In genomic region chr19:45506991-45507863, GRCh38 we compare ENCODE assay signal across 1 cellular context.
TF ChIP-seq lines count a peak whose summit lies in the region.

Gene VASP, plus strand, starts transcription at chr19:45507479. Its CDS starts 293 bp downstream, at chr19:45507772.

TF ChIP-seq in K562, 482 proteins besides CTCF, POLR2A, EP300 and RAD21 (continued from another document and continues in another):
- TF ChIP-seq ZNF318 (IDR thresholded peaks at IDR 0.05; ENCODE audit: borderline replicate concordance in 1 of 2, low read depth in 1 of 2) (no peak), ZNF79 (CRISPR knock-in tag; IDR thresholded peaks at IDR 0.05; ENCODE audit: low read depth) (no peak), ZKSCAN8 (CRISPR knock-in tag; IDR thresholded peaks at IDR 0.05) (no peak), THRAP3 (IDR thresholded peaks at IDR 0.05; ENCODE audit: borderline replicate concordance) (no peak), LEF1 (IDR thresholded peaks at IDR 0.05) (no peak), ZNF133 (CRISPR knock-in tag; IDR thresholded peaks at IDR 0.05) (no peak), TAF9B (IDR thresholded peaks at IDR 0.05; ENCODE audit: partially characterized antibody) (peak; percentile 70), ZNF507 (tag; conservative IDR thresholded peaks at IDR 0.05) (no peak), FOXJ2 (tag; IDR thresholded peaks at IDR 0.05) (no peak), SAFB2 (IDR thresholded peaks at IDR 0.05; ENCODE audit: borderline replicate concordance, low read depth, low read length, severe bottlenecking) (no peak), SMARCB1 (IDR thresholded peaks at IDR 0.05; ENCODE audit: insufficient read length, low read depth) (no peak), CREB5 (CRISPR knock-in tag; IDR thresholded peaks at IDR 0.05) (no peak), COPS2 (conservative IDR thresholded peaks at IDR 0.05) (no peak), CAMTA2 (CRISPR knock-in tag; conservative IDR thresholded peaks at IDR 0.05) (peak; percentile 54; the same call in 1 of the 2 replicates), MTA1 (IDR thresholded peaks at IDR 0.05; ENCODE audit: borderline replicate concordance) (0 out of 2 replicates have a peak, but pooled peaks have one; percentile 20), MTF1 (CRISPR knock-in tag; IDR thresholded peaks at IDR 0.05; ENCODE audit: borderline replicate concordance) (no peak; the same call in 1 of the 2 replicates), ZNF224 (CRISPR knock-in tag; IDR thresholded peaks at IDR 0.05) (no peak), ESRRA (IDR thresholded peaks at IDR 0.05; ENCODE audit: borderline replicate concordance, low read depth) (0 out of 2 replicates have a peak, but pooled peaks have one; percentile 26), NR2F6 (CRISPR knock-in tag; IDR thresholded peaks at IDR 0.05) (no peak), SRSF1 (IDR thresholded peaks at IDR 0.05; ENCODE audit: low read depth, low read length) (no peak), HNRNPUL1 (IDR thresholded peaks at IDR 0.05; ENCODE audit: low read length) (no peak), SNIP1 (IDR thresholded peaks at IDR 0.05; ENCODE audit: low read depth) (peak; percentile 99), ZNF717 (CRISPR knock-in tag; IDR thresholded peaks at IDR 0.05) (no peak), SIN3A (IDR thresholded peaks at IDR 0.05; ENCODE audit: borderline replicate concordance in 2 of 2, control insufficient read depth in 1 of 2, low read depth in 2 of 2, low read length in 2 of 2) (peak in 1 of 2 experiments; percentile 69; a peak in 3 of 4 replicates), MLX (CRISPR knock-in tag; conservative IDR thresholded peaks at IDR 0.05) (no peak), ADNP (tag; IDR thresholded peaks at IDR 0.05) (no peak), TSHZ1 (CRISPR knock-in tag; IDR thresholded peaks at IDR 0.05) (no peak), HNRNPK (IDR thresholded peaks at IDR 0.05; ENCODE audit: low read depth, low read length, poor library complexity, severe bottlenecking) (no peak), ZNF41 (CRISPR knock-in tag; conservative IDR thresholded peaks at IDR 0.05) (no peak), GATAD2B (IDR thresholded peaks at IDR 0.05; ENCODE audit: borderline replicate concordance) (no peak), MAZ (CRISPR knock-in tag; conservative IDR thresholded peaks at IDR 0.05 in 1 of 2, IDR thresholded peaks at IDR 0.05 in 1 of 2) (peak; percentile 76 to 94), TEAD4 (IDR thresholded peaks at IDR 0.05; ENCODE audit: low read length) (peak; percentile 44; the same call in 1 of the 2 replicates), TEAD4 (CRISPR knock-in tag; IDR thresholded peaks at IDR 0.05; ENCODE audit: borderline replicate concordance) (no peak), MAFF (IDR thresholded peaks at IDR 0.05; ENCODE audit: low read length) (no peak), ZNF277 (CRISPR knock-in tag; IDR thresholded peaks at IDR 0.05; ENCODE audit: borderline replicate concordance) (no peak), GATA2 (CRISPR knock-in tag; IDR thresholded peaks at IDR 0.05) (no peak), ZNF707 (CRISPR knock-in tag; conservative IDR thresholded peaks at IDR 0.05) (no peak), POLR2G (IDR thresholded peaks at IDR 0.05; ENCODE audit: low read depth, low read length) (peak; percentile 99), DLX4 (CRISPR knock-in tag; IDR thresholded peaks at IDR 0.05) (no peak), PKNOX1 (IDR thresholded peaks at IDR 0.05) (no peak), ARNT (IDR thresholded peaks at IDR 0.05) (no peak; a peak in 1 of 4 replicates), RBM25 (IDR thresholded peaks at IDR 0.05; ENCODE audit: low read depth, low read length, severe bottlenecking) (no peak), ZNF274 (IDR thresholded peaks at IDR 0.05; ENCODE audit: borderline replicate concordance, low read depth, low read length) (no peak), SMAD1 (IDR thresholded peaks at IDR 0.05; ENCODE audit: low read depth, low read length, partially characterized antibody) (peak; percentile 84)
- TF ChIP-seq, protein P1, sequence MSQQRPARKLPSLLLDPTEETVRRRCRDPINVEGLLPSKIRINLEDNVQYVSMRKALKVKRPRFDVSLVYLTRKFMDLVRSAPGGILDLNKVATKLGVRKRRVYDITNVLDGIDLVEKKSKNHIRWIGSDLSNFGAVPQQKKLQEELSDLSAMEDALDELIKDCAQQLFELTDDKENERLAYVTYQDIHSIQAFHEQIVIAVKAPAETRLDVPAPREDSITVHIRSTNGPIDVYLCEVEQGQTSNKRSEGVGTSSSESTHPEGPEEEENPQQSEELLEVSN (IDR thresholded peaks at IDR 0.05; ENCODE audit: borderline replicate concordance in 1 of 2, extremely low read depth in 1 of 2, insufficient read depth in 1 of 2, insufficient read length in 1 of 2, low read depth in 1 of 2, low read length in 1 of 2, poor library complexity in 1 of 2, severe bottlenecking in 1 of 2), result peak; percentile 73 to 78
- TF ChIP-seq, protein P2, sequence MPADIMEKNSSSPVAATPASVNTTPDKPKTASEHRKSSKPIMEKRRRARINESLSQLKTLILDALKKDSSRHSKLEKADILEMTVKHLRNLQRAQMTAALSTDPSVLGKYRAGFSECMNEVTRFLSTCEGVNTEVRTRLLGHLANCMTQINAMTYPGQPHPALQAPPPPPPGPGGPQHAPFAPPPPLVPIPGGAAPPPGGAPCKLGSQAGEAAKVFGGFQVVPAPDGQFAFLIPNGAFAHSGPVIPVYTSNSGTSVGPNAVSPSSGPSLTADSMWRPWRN (IDR thresholded peaks at IDR 0.05; ENCODE audit: low read depth), result no peak
